8 cellular contexts compared by ENCODE assay signal in the genomic region with DNA sequence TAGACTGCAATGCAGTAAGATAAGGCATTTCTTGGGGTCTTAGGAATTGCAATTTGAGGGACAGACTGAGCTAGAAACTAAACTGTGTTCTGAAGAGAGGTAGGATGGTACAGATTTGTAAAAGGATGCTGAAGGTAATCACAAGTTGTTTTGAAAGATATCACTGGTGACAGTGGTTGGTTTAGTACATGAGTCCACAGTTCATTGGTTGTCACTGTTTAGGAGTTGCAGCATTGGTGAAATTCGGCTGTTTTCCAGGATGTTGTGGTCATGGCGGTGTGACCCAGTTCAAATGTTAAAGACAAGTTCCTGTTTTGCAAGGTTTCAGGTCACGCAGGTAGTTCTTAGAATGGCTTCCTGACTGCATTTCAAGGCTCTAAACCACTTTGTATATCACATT.
DNase-seq lines count a peak whose midpoint lies in the region; ATAC-seq, FAIRE-seq and TF ChIP-seq lines count a peak whose summit lies in the region.

No MANE protein-coding gene starts in this region.

- no peaks in the 10 kb centered on the region for H4K20me1 ChIP-seq in KMS-11 (ENCODE audit: insufficient read depth)

- H3K4me1 Mint-ChIP-seq in CD4-positive, alpha-beta T cell (ENCODE audit: low read depth) = peaks cover 70% of the 10 kb centered on the region

- TF ChIP-seq CTCF in CD4-positive, alpha-beta T cell (IDR thresholded peaks at IDR 0.05) = no peak
- no peak for TF ChIP-seq CTCF in KMS-11 (conservative IDR thresholded peaks at IDR 0.05; ENCODE audit: low read depth, low read length)
- TF ChIP-seq CTCF in omental fat pad (IDR thresholded peaks at IDR 0.05) = no peak

- H3K4me1 ChIP-seq in KMS-11 (ENCODE audit: low read depth, poor library complexity, severe bottlenecking) = peaks cover 44% of the 10 kb centered on the region

- H3K4me3 ChIP-seq in KMS-11 (IDR thresholded peaks at IDR 0.05; ENCODE audit: insufficient read depth, low read depth, low read length) = no peak overlapping the region

- CTCF ChIA-PET in CD4-positive, alpha-beta T cell (lab: Charles Lee) = no interaction called here

- peak overlapping the region; percentile 80 for H3K4me2 ChIP-seq in KMS-11

- no peaks in the 10 kb centered on the region for H3K27me3 Mint-ChIP-seq in CD4-positive, alpha-beta T cell

- peak; percentile 96 for ATAC-seq in CD4-positive, alpha-beta T cell (ENCODE audit: poor library complexity)
- ATAC-seq in GM21528 (IDR thresholded peaks at IDR 0.05; ENCODE audit: low FRiP score, unreplicated experiment) (peak; percentile 99), omental fat pad (ENCODE audit: low FRiP score) (no peak)

- peak overlapping the region; percentile 32 for H2AFZ ChIP-seq in KMS-11 (ENCODE audit: low read depth)

- POLR2A ChIA-PET in CD4-positive, alpha-beta T cell (lab: Charles Lee) = interaction anchor here (0.6 to 3.9 kb wide), 19 partner anchors 9 to 293 kb away, joined by 3 to 55 read pairs (median 6); a partner anchor contains a TSS

- intact Hi-C loops in CD4-positive, alpha-beta T cell (cut with DNase I, micrococcal nuclease) = loop anchor here in 1 of 2 experiments (2.0 to 5.0 kb wide), 4 partner anchors 16 to 422 kb away; a partner anchor contains a TSS

- no peak overlapping the region for H3K9ac ChIP-seq in KMS-11

- H3K9me3 ChIP-seq in CD4-positive, alpha-beta T cell (ENCODE audit: control insufficient read depth, low read length) = no peaks in the 10 kb centered on the region

- no peaks in the 10 kb centered on the region for H3K79me2 ChIP-seq in KMS-11 (ENCODE audit: insufficient read depth, low read depth)

- H3K36me3 ChIP-seq in KMS-11 (ENCODE audit: insufficient read depth) = no peaks in the 10 kb centered on the region

- no peaks in the 10 kb centered on the region for H3K27me3 ChIP-seq in CD4-positive, alpha-beta T cell (ENCODE audit: control insufficient read depth, insufficient read depth, low read length)
- H3K27me3 ChIP-seq in KMS-11 (ENCODE audit: insufficient read depth, low read depth) = no peaks in the 10 kb centered on the region

- H3K27ac Mint-ChIP-seq in CD4-positive, alpha-beta T cell = peak overlapping the region; percentile 92

- H3K9me3 Mint-ChIP-seq in CD4-positive, alpha-beta T cell = peaks cover 24% of the 10 kb centered on the region

- peaks cover 49% of the 10 kb centered on the region for H3K36me3 Mint-ChIP-seq in CD4-positive, alpha-beta T cell (ENCODE audit: low read depth)

- peak overlapping the region; percentile 68 for H3K27ac ChIP-seq in CD4-positive, alpha-beta T cell (ENCODE audit: low read depth, low read length)
- peak overlapping the region; percentile 27 for H3K27ac ChIP-seq in KMS-11

- DNase-seq in CD4-positive, alpha-beta T cell = peak; percentile 55 to 80 (median 64)
- peak; percentile 66 for DNase-seq in activated T-helper 1 cell treated with Interleukin-2 at 50 U/mL for 16 hours (ENCODE audit: low read depth)
- peak in 2 of 3 experiments; percentile 8 to 44 for DNase-seq in stimulated activated CD4-positive, alpha-beta T cell treated with anti-CD3 and anti-CD28 coated beads, TNF-alpha, amount 100 ng/mL, for 24 hours (ENCODE audit: low read depth in 3 of 3)
- no peak for DNase-seq in NCI-H2107 (lab: John Stamatoyannopoulos, UW)
- no peak for DNase-seq in urothelium cell line (ENCODE audit: low spot score)
- DNase-seq in omental fat pad (ENCODE audit: low spot score) = no peak

- peak overlapping the region; percentile 67 for H3K4me3 Mint-ChIP-seq in CD4-positive, alpha-beta T cell

- FAIRE-seq in urothelium cell line (lab: Jason Lieb, UNC) = no peak

Comparison
In these comparisons a context has a peak if more than half of its experiments do, and no peak if none do; other contexts are left out.
1. DNase-seq: peak in CD4-positive, alpha-beta T cell (10 of 10), activated T-helper 1 cell treated with Interleukin-2 at 50 U/mL for 16 hours (single experiment) and stimulated activated CD4-positive, alpha-beta T cell treated with anti-CD3 and anti-CD28 coated beads, TNF-alpha, amount 100 ng/mL, for 24 hours (2 of 3); none in NCI-H2107 (single experiment), urothelium cell line (single experiment) and omental fat pad (single experiment).